1 cellular context compared by ENCODE assay signal in the genomic region with DNA sequence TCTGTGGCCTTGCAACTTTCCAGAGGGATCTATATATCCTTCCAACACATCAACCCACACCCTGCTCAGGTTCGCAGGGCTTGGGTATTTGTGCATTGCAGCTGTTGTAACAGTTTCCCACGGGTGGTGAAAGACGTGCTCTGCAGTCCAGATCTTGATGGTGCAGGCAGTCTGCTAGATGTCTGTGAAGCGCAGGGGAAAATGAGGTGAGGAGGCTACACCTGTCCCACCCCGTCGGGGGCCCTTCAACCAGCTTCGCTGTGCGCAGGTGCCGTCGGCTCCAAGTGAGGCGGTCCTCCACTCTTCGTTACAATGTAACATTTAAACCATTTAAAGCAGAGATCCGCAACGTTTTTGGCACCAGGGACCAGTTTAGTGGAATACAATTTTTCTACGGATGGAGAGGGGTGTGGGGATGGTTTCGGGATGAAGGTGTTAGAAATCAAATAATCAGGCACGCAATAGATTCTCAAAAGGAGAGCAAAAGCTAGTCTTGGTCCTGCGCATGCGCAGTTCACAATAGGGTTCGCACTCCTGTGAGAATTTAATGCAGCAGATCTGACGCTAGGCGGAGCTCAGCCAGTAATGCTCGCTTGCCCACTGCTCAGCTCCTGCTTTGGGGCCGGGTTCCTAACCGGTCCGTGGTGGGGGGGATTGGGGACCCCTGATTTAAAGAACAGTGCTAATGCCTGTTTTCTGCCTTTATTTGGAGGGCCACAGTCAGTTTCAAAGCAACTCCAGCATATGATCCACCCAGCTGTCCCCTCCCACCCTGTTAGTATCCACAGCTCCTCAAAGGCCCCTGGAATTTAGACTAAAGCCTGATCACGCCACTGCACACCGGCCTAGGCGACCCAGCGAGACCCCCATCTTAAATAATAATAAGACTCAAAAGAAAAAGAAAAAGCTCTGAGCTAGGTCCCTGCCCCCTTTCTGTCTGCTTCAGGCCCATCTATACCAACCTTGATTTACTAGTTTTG.
A peak's percentile ranks its signal among the peaks of the same experiment; 100 is the strongest.
TF ChIP-seq lines count a peak whose summit lies in the region.

No MANE protein-coding gene starts in this region.

TF ChIP-seq in K562, 482 proteins besides CTCF, POLR2A, EP300 and RAD21 (continued from another document and continues in another):
- TF ChIP-seq, protein P1, sequence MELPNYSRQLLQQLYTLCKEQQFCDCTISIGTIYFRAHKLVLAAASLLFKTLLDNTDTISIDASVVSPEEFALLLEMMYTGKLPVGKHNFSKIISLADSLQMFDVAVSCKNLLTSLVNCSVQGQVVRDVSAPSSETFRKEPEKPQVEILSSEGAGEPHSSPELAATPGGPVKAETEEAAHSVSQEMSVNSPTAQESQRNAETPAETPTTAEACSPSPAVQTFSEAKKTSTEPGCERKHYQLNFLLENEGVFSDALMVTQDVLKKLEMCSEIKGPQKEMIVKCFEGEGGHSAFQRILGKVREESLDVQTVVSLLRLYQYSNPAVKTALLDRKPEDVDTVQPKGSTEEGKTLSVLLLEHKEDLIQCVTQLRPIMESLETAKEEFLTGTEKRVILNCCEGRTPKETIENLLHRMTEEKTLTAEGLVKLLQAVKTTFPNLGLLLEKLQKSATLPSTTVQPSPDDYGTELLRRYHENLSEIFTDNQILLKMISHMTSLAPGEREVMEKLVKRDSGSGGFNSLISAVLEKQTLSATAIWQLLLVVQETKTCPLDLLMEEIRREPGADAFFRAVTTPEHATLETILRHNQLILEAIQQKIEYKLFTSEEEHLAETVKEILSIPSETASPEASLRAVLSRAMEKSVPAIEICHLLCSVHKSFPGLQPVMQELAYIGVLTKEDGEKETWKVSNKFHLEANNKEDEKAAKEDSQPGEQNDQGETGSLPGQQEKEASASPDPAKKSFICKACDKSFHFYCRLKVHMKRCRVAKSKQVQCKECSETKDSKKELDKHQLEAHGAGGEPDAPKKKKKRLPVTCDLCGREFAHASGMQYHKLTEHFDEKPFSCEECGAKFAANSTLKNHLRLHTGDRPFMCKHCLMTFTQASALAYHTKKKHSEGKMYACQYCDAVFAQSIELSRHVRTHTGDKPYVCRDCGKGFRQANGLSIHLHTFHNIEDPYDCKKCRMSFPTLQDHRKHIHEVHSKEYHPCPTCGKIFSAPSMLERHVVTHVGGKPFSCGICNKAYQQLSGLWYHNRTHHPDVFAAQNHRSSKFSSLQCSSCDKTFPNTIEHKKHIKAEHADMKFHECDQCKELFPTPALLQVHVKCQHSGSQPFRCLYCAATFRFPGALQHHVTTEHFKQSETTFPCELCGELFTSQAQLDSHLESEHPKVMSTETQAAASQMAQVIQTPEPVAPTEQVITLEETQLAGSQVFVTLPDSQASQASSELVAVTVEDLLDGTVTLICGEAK (IDR thresholded peaks at IDR 0.05), result 0 out of 2 replicates have a peak, but pooled peaks have one; percentile 13
- TF ChIP-seq, protein P1 (CRISPR knock-in tag; IDR thresholded peaks at IDR 0.05), result no peak
- TF ChIP-seq JUND (IDR thresholded peaks at IDR 0.05; ENCODE audit: borderline replicate concordance, low read depth, low read length) (no peak), JUND (tag; IDR thresholded peaks at IDR 0.05; ENCODE audit: borderline replicate concordance, low read depth, low read length) (peak; percentile 19; the same call in 1 of the 3 replicates), MLX (CRISPR knock-in tag; conservative IDR thresholded peaks at IDR 0.05) (no peak), CTBP1 (IDR thresholded peaks at IDR 0.05; ENCODE audit: borderline replicate concordance) (0 out of 2 replicates have a peak, but pooled peaks have one; percentile 26), SRF (CRISPR knock-in tag; IDR thresholded peaks at IDR 0.05) (0 out of 4 replicates have a peak, but pooled peaks of 1 of the 2 experiments have one; percentile 25), TFAP4 (CRISPR knock-in tag; IDR thresholded peaks at IDR 0.05; ENCODE audit: borderline replicate concordance) (peak; percentile 19; the same call in 1 of the 2 replicates), ZNF780A (CRISPR knock-in tag; IDR thresholded peaks at IDR 0.05) (no peak), ZNF395 (CRISPR knock-in tag; IDR thresholded peaks at IDR 0.05) (peak; percentile 49; the same call in 1 of the 2 replicates)
- TF ChIP-seq, protein P2, sequence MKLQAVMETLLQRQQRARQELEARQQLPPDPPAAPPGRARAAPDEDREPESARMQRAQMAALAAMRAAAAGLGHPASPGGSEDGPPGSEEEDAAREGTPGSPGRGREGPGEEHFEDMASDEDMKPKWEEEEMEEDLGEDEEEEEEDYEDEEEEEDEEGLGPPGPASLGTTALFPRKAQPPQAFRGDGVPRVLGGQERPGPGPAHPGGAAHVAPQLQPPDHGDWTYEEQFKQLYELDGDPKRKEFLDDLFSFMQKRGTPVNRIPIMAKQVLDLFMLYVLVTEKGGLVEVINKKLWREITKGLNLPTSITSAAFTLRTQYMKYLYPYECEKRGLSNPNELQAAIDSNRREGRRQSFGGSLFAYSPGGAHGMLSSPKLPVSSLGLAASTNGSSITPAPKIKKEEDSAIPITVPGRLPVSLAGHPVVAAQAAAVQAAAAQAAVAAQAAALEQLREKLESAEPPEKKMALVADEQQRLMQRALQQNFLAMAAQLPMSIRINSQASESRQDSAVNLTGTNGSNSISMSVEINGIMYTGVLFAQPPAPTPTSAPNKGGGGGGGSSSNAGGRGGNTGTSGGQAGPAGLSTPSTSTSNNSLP (IDR thresholded peaks at IDR 0.05; ENCODE audit: borderline replicate concordance, low read depth, low read length), result peak; percentile 56; the same call in 1 of the 2 replicates
- TF ChIP-seq, protein P3, sequence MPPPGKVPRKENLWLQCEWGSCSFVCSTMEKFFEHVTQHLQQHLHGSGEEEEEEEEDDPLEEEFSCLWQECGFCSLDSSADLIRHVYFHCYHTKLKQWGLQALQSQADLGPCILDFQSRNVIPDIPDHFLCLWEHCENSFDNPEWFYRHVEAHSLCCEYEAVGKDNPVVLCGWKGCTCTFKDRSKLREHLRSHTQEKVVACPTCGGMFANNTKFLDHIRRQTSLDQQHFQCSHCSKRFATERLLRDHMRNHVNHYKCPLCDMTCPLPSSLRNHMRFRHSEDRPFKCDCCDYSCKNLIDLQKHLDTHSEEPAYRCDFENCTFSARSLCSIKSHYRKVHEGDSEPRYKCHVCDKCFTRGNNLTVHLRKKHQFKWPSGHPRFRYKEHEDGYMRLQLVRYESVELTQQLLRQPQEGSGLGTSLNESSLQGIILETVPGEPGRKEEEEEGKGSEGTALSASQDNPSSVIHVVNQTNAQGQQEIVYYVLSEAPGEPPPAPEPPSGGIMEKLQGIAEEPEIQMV (tag; conservative IDR thresholded peaks at IDR 0.05; ENCODE audit: low read depth), result peak; percentile 98
- TF ChIP-seq, protein P4, sequence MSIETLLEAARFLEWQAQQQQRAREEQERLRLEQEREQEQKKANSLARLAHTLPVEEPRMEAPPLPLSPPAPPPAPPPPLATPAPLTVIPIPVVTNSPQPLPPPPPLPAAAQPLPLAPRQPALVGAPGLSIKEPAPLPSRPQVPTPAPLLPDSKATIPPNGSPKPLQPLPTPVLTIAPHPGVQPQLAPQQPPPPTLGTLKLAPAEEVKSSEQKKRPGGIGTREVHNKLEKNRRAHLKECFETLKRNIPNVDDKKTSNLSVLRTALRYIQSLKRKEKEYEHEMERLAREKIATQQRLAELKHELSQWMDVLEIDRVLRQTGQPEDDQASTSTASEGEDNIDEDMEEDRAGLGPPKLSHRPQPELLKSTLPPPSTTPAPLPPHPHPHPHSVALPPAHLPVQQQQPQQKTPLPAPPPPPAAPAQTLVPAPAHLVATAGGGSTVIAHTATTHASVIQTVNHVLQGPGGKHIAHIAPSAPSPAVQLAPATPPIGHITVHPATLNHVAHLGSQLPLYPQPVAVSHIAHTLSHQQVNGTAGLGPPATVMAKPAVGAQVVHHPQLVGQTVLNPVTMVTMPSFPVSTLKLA (conservative IDR thresholded peaks at IDR 0.05), result 0 out of 4 replicates have a peak, but pooled peaks of 1 of the 2 experiments have one; percentile 11
